ENCODE assay signal across 8 cellular contexts in the genomic region with DNA sequence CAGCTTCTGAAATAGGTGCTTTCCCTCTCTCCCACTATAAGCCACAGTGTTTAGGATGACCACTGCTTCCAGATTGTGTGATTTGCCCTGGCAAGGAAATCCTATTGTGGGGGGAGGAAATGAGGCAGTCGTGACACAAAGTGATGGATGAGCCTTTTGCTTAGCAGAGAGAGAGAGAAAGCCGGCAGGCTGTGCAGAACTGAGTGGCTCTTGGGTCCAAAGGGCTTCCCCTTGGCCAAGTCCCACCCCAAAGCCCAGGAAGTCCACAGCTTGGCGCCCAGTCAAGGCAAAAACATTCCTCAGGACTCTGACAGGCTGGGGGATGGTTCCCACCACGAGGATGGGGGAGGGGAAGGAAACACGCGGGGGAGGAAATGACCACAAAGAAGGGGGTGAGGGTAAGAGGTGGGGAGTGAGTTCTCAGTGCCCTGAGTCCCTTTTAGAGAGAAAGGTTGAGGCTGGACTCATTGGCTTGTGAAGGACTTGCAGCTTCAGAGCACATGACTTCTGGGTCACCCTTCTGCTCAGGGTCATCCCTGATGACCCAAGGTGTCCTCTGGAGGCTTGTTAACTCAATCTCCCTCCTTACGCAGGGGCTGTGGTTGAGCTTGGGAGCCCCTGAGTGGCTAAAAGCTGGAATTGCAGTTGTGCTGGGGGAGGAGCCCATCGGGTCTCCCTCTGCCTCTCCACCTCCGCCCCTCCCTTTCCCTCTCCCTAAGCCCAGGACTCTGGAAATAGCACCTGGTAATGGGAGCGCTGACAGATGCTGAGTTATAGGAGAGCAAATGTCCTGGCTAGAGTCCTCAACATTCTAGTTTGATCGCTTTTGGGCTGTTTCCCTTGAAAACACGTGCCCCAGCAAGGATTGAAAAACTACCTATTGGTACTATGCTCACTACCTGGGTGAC. TPM values are rescaled to one million over a fixed set of nuclear protein-coding genes. Genes with fewer than 3 reads are reported as not detected.
DNase-seq lines count a peak whose midpoint lies in the region; ATAC-seq, FAIRE-seq and TF ChIP-seq lines count a peak whose summit lies in the region.

No MANE protein-coding gene starts in this region.

- H3K9me3 ChIP-seq in HCT116 (ENCODE audit: control insufficient read depth in 1 of 2, insufficient read depth in 1 of 2, low read depth in 1 of 2, low read length in 2 of 2) (no peaks in the 10 kb centered on the region), right atrium auricular region (no peaks in the 10 kb centered on the region)

- no peaks in the 10 kb centered on the region for H3K9me2 ChIP-seq in HCT116 (ENCODE audit: insufficient read depth)

- RAD21 ChIA-PET in HCT116 (lab: Charles Lee; ENCODE audit: low non-redundant PET in 1 of 2, low total read pairs in 2 of 2, uncharacterized antibody in 2 of 2, unreplicated experiment in 2 of 2): interaction anchor here (0.8 to 2.2 kb wide), 8 partner anchors 11 to 179 kb away, joined by 3 to 6 read pairs (median 3); partner anchors contain the start of gene NR1D1 (in 2 of the 2)

- TF ChIP-seq CTCF in D721Med (IDR thresholded peaks at IDR 0.05; ENCODE audit: insufficient read depth, missing control alignments) (peak; percentile 97), HCT116 (IDR thresholded peaks at IDR 0.05 in 2 of 3, conservative IDR thresholded peaks at IDR 0.05 in 1 of 3; ENCODE audit: borderline replicate concordance in 1 of 3, insufficient read depth in 1 of 3, low read depth in 2 of 3, low read length in 2 of 3) (peak; percentile 71 to 90 (median 75)), right atrium auricular region (IDR thresholded peaks at IDR 0.05) (peak; percentile 85 to 94)

- H3K4me3 ChIP-seq in HCT116 (replicated peaks in 1 of 2; ENCODE audit: low read depth in 1 of 2, low read length in 2 of 2) (no peak overlapping the region), right atrium auricular region (peak overlapping the region in 1 of 2 donors; percentile 0)

- H2AFZ ChIP-seq in HCT116 (ENCODE audit: low read depth, low read length, poor library complexity, severe bottlenecking): peak overlapping the region; percentile 80

- POLR2A ChIA-PET in HCT116 (lab: Charles Lee): interaction anchor here (1.0 to 8.1 kb wide), 2 partner anchors 11 to 12 kb away, joined by 3 to 160 read pairs; partner anchors contain the start of gene NR1D1

- no peak for TF ChIP-seq POLR2A in HCT116 (IDR thresholded peaks at IDR 0.05; ENCODE audit: borderline replicate concordance, extremely low read depth, insufficient read depth, insufficient read length)

- H3K4me2 ChIP-seq in HCT116 (ENCODE audit: low read length): peak overlapping the region; percentile 75

- H3K27me3 ChIP-seq in HCT116 (ENCODE audit: insufficient read depth, low read length) (no peaks in the 10 kb centered on the region), right atrium auricular region (no peaks in the 10 kb centered on the region)

- intact Hi-C loops in HCT116 (cut with micrococcal nuclease): loop anchor here (1.0 to 2.0 kb wide), 2 partner anchors 79 to 98 kb away; no protein-coding TSS in a partner anchor

- peaks cover 68 to 82% of the 10 kb centered on the region in 2 experiments for H3K4me1 ChIP-seq in HCT116 (ENCODE audit: control insufficient read depth in 1 of 2, insufficient read depth in 2 of 2, low read length in 2 of 2)
- H3K4me1 ChIP-seq in right atrium auricular region: peaks cover 0 to 73% of the 10 kb centered on the region in 2 donors

- DNase-seq in D721Med (ENCODE audit: insufficient read length, low spot score) (peak; percentile 71), HCT116 (ENCODE audit: low read depth, low spot score) (peak; percentile 81), NCI-H187 treated with DMSO at 0.1 percent for 48 hours (lab: John Stamatoyannopoulos, UW) (peak; percentile 42), T-helper 1 cell (peak in 4 of 5 donors; percentile 53 to 76 (median 58)), astrocyte of the hippocampus (ENCODE audit: low read depth, low spot score) (peak; percentile 94), right atrium auricular region (ENCODE audit: low spot score) (peak; percentile 93), pulmonary artery endothelial cell (ENCODE audit: low read depth, low spot score) (peak; percentile 93)

- H3K36me3 ChIP-seq in HCT116 (ENCODE audit: control insufficient read depth in 1 of 2, insufficient read depth in 2 of 2, low read length in 2 of 2) (no peaks in the 10 kb centered on the region), right atrium auricular region (no peaks in the 10 kb centered on the region)

- peak; percentile 78 for ATAC-seq in HCT116
- ATAC-seq in HG03378 (IDR thresholded peaks at IDR 0.05; ENCODE audit: unreplicated experiment): no peak

- TF ChIP-seq RAD21 in HCT116 (IDR thresholded peaks at IDR 0.05; ENCODE audit: low read depth): peak; percentile 98

- CTCF ChIA-PET in HCT116 (lab: Charles Lee): interaction anchor here (0.7 to 6.3 kb wide), 16 partner anchors 8 to 184 kb away, joined by 3 to 69 read pairs (median 6); partner anchors contain the start of genes LRRC3C, NR1D1 and ORMDL3

- H3K27ac ChIP-seq in HCT116 (ENCODE audit: low read depth, low read length) (peak overlapping the region; percentile 24; the same call in 1 of the 2 replicates), right atrium auricular region (peak overlapping the region; percentile 90 to 97)

- peak overlapping the region; percentile 43 for H3K9ac ChIP-seq in HCT116 (ENCODE audit: low read length)

- no TSS peak for BruUV-seq in HCT116 (replicated peaks; lab: Mats Ljungman, UMichigan)

- no peaks in the 10 kb centered on the region for H3K79me2 ChIP-seq in HCT116 (ENCODE audit: insufficient read depth, low read length)

- no peak for FAIRE-seq in D721Med (lab: Jason Lieb, UNC)

- no peaks in the 10 kb centered on the region for H4K20me1 ChIP-seq in HCT116 (ENCODE audit: insufficient read depth)

TF ChIP-seq in HCT116, 20 proteins besides CTCF, POLR2A, EP300 and RAD21:
- peak; percentile 54 for TF ChIP-seq EGR1 (IDR thresholded peaks at IDR 0.05; ENCODE audit: low read depth)
- no peak for TF ChIP-seq SP1 (IDR thresholded peaks at IDR 0.05; ENCODE audit: low read depth)
- TF ChIP-seq YY1 (IDR thresholded peaks at IDR 0.05; ENCODE audit: extremely low read depth, insufficient replicate concordance, low read depth, low read length): peak; percentile 26
- TF ChIP-seq, protein P1, sequence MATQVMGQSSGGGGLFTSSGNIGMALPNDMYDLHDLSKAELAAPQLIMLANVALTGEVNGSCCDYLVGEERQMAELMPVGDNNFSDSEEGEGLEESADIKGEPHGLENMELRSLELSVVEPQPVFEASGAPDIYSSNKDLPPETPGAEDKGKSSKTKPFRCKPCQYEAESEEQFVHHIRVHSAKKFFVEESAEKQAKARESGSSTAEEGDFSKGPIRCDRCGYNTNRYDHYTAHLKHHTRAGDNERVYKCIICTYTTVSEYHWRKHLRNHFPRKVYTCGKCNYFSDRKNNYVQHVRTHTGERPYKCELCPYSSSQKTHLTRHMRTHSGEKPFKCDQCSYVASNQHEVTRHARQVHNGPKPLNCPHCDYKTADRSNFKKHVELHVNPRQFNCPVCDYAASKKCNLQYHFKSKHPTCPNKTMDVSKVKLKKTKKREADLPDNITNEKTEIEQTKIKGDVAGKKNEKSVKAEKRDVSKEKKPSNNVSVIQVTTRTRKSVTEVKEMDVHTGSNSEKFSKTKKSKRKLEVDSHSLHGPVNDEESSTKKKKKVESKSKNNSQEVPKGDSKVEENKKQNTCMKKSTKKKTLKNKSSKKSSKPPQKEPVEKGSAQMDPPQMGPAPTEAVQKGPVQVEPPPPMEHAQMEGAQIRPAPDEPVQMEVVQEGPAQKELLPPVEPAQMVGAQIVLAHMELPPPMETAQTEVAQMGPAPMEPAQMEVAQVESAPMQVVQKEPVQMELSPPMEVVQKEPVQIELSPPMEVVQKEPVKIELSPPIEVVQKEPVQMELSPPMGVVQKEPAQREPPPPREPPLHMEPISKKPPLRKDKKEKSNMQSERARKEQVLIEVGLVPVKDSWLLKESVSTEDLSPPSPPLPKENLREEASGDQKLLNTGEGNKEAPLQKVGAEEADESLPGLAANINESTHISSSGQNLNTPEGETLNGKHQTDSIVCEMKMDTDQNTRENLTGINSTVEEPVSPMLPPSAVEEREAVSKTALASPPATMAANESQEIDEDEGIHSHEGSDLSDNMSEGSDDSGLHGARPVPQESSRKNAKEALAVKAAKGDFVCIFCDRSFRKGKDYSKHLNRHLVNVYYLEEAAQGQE (IDR thresholded peaks at IDR 0.05; ENCODE audit: low read depth): no peak
- TF ChIP-seq EZH2phosphoT487 (IDR thresholded peaks at IDR 0.05; ENCODE audit: borderline replicate concordance): no peak
- TF ChIP-seq CEBPB (IDR thresholded peaks at IDR 0.05; ENCODE audit: low read depth): no peak
- no peak for TF ChIP-seq TCF7L2 (IDR thresholded peaks at IDR 0.05; ENCODE audit: borderline replicate concordance, extremely low read depth, insufficient read depth, insufficient read length)
- TF ChIP-seq, protein P2, sequence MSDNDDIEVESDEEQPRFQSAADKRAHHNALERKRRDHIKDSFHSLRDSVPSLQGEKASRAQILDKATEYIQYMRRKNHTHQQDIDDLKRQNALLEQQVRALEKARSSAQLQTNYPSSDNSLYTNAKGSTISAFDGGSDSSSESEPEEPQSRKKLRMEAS (IDR thresholded peaks at IDR 0.05): peak; percentile 32; the same call in 1 of the 2 replicates
- TF ChIP-seq EZH2 (IDR thresholded peaks at IDR 0.05): no peak

RNA-seq across cellular contexts. Expression of gene MSL1, which starts 10.3 kb away (rescaled TPM):
- total RNA-seq in HCT116 (2021; ENCODE audit: unreplicated experiment) (67.2 TPM), right atrium auricular region (10 to 100 TPM; 42.2 to 52.5 TPM), pulmonary artery endothelial cell (29.9 and 43.4 TPM in 2 replicates)
- polyA plus RNA-seq in HCT116 (2012): 26.8 and 36.5 TPM in 2 replicates

RNA-seq across cellular contexts. Expression of gene NR1D1, which starts 11.1 kb away (rescaled TPM):
- 63.7 TPM for total RNA-seq in HCT116 (2021; ENCODE audit: unreplicated experiment)
- polyA plus RNA-seq in HCT116 (2012): 104 and 122 TPM in 2 replicates
- 1 to 10 TPM; 8.3 to 9.9 TPM for total RNA-seq in right atrium auricular region
- total RNA-seq in pulmonary artery endothelial cell: 0.73 and 0.78 TPM in 2 replicates

RNA-seq across cellular contexts. Expression of gene CASC3, which starts 28.9 kb away (rescaled TPM):
- total RNA-seq in HCT116 (2021; ENCODE audit: unreplicated experiment): 73.1 TPM
- 35.5 and 37.0 TPM in 2 replicates for polyA plus RNA-seq in HCT116 (2012)
- total RNA-seq in right atrium auricular region: 10 to 100 TPM; 26.0 to 35.5 TPM
- total RNA-seq in pulmonary artery endothelial cell: 23.8 and 28.7 TPM in 2 replicates

RNA-seq across cellular contexts. Expression of gene THRA, which starts 48.7 kb away (rescaled TPM):
- total RNA-seq in HCT116 (2021; ENCODE audit: unreplicated experiment): 23.3 TPM
- polyA plus RNA-seq in HCT116 (2012): 20.3 and 21.1 TPM in 2 replicates
- total RNA-seq in right atrium auricular region: 10 to 100 TPM; 60.3 to 69.0 TPM
- 14.2 and 26.4 TPM in 2 replicates for total RNA-seq in pulmonary artery endothelial cell

RNA-seq across cellular contexts. Expression of gene MED24, which starts 57.3 kb away (rescaled TPM):
- total RNA-seq in HCT116 (2021; ENCODE audit: unreplicated experiment) (92.1 TPM), right atrium auricular region (10 to 100 TPM; 44.2 to 44.7 TPM), pulmonary artery endothelial cell (38.7 and 71.2 TPM in 2 replicates)
- polyA plus RNA-seq in HCT116 (2012): 68.9 and 90.5 TPM in 2 replicates

Comparison
In these comparisons a context has a peak if more than half of its experiments do, and no peak if none do; other contexts are left out.
1. DNase-seq: peak in every context shown above with its lines; median percentile 94 in astrocyte of the hippocampus; 93 in right atrium auricular region; 93 in pulmonary artery endothelial cell; 81 in HCT116; 71 in D721Med; 58 in T-helper 1 cell; 42 in NCI-H187 treated with DMSO at 0.1 percent for 48 hours.